ENCODE assay signal across 19 cellular contexts in genomic region chr19:57056972-57057371, GRCh38.
A peak's percentile ranks its signal among the peaks of the same experiment; 100 is the strongest.
DNase-seq lines count a peak whose midpoint lies in the region; ATAC-seq and TF ChIP-seq lines count a peak whose summit lies in the region.
"Had no signal": no experiment of that assay in that cellular context is flagged by ENCODE, and none has a peak within 500 bp of the region (broad histone marks: within the 10 kb centered on the region; RNA-seq: fewer than 3 reads in every experiment).

No MANE protein-coding gene starts in this region.

- H3K9me3 ChIP-seq in right atrium auricular region = no peaks in the 10 kb centered on the region
- H3K9me3 ChIP-seq in colonic mucosa = no peaks in the 10 kb centered on the region
- no peaks in the 10 kb centered on the region for H3K9me3 ChIP-seq in vagina

- H3K36me3 ChIP-seq in right atrium auricular region (no peaks in the 10 kb centered on the region), colonic mucosa (no peaks in the 10 kb centered on the region), vagina (no peaks in the 10 kb centered on the region)
- H3K36me3 ChIP-seq: SJSA1, spleen had no signal

- no peak for TF ChIP-seq CTCF in right atrium auricular region (IDR thresholded peaks at IDR 0.05)
- no peak for TF ChIP-seq CTCF in colonic mucosa (IDR thresholded peaks at IDR 0.05)
- no peak for TF ChIP-seq CTCF in vagina (IDR thresholded peaks at IDR 0.05)

- H3K9ac ChIP-seq in colonic mucosa (ENCODE audit: low read depth in 2 of 2, low read length in 2 of 2) = no peak overlapping the region

- no peak for TF ChIP-seq POLR2A in vagina (IDR thresholded peaks at IDR 0.05)

- H3K4me3 ChIP-seq in right atrium auricular region (no peak overlapping the region), colonic mucosa (no peak overlapping the region), vagina (peak overlapping the region in 1 of 2 donors; percentile 7)
- H3K4me3 ChIP-seq: SJSA1, spleen had no signal

- ATAC-seq in Right ventricle myocardium superior (ENCODE audit: poor library complexity) = peak; percentile 85
- ATAC-seq: activated naive CD8-positive, alpha-beta T cell treated with anti-CD3 and anti-CD28 coated beads, Interleukin-2, amount 50 U/mL, for 24 hours had no signal

- H3K4me1 ChIP-seq in right atrium auricular region (no peaks in the 10 kb centered on the region), colonic mucosa (no peaks in the 10 kb centered on the region), vagina (no peaks in the 10 kb centered on the region)
- H3K4me1 ChIP-seq: SJSA1, spleen had no signal

- H3K27ac ChIP-seq in right atrium auricular region (no peak overlapping the region), colonic mucosa (no peak overlapping the region), vagina (peak overlapping the region; percentile 48)
- H3K27ac ChIP-seq: SJSA1, spleen had no signal

- DNase-seq in Right ventricle myocardium superior (peak; percentile 76), right atrium auricular region (ENCODE audit: low spot score) (no peak), colonic mucosa (peak; percentile 59), mucosa of gallbladder (ENCODE audit: low spot score) (peak; percentile 10), vagina (ENCODE audit: extremely low spot score in 2 of 2) (peak in 1 of 2 donors; percentile 86), NCI-H2171 (lab: John Stamatoyannopoulos, UW) (no peak), NCI-H146 (lab: John Stamatoyannopoulos, UW) (no peak), UCSD-AML1 (lab: John Stamatoyannopoulos, UW; ENCODE audit: unreplicated experiment) (no peak)
- DNase-seq: ACHN; activated CD4-positive, alpha-beta T cell treated with anti-CD3 and anti-CD28 coated beads, Interleukin-2, amount 50 U/mL, for 48 hours; activated naive CD8-positive, alpha-beta T cell treated with anti-CD3 and anti-CD28 coated beads, Interleukin-2, amount 50 U/mL, for 24 hours; activated T-cell treated with anti-CD3 and anti-CD28 coated beads, Interleukin-2, amount 50 U/mL, for 24 hours; CD4-positive, alpha-beta memory T cell; GOT3; mesendoderm; occipital lobe; spleen; stimulated activated naive CD4-positive, alpha-beta T cell treated with Interleukin-2 at 50 U/mL for 16 hours had no signal

- intact Hi-C loops in Right ventricle myocardium superior (cut with DNase I) (no loop called here), colonic mucosa (cut with DNase I) (no loop called here), vagina (cut with DNase I) (no loop called here)

- no peaks in the 10 kb centered on the region for H3K27me3 ChIP-seq in right atrium auricular region
- no peaks in the 10 kb centered on the region for H3K27me3 ChIP-seq in colonic mucosa
- no peaks in the 10 kb centered on the region for H3K27me3 ChIP-seq in vagina
- H3K27me3 ChIP-seq: SJSA1 had no signal

Comparison
In these comparisons a context has a peak if more than half of its experiments do, and no peak if none do; other contexts are left out.
1. DNase-seq: peak in Right ventricle myocardium superior (single experiment), colonic mucosa (single experiment) and mucosa of gallbladder (single experiment); none in right atrium auricular region (single experiment), NCI-H2171 (single experiment), NCI-H146 (single experiment) and UCSD-AML1 (single experiment).